ENCODE assay signal across 23 cellular contexts in genomic region chr2:229335349-229335748, GRCh38.
DNase-seq lines count a peak whose midpoint lies in the region; ATAC-seq, FAIRE-seq and TF ChIP-seq lines count a peak whose summit lies in the region.
"Had no signal": no experiment of that assay in that cellular context is flagged by ENCODE, and none has a peak within 500 bp of the region (broad histone marks: within the 10 kb centered on the region; RNA-seq: fewer than 3 reads in every experiment).

No MANE protein-coding gene starts in this region.

- no peak for TF ChIP-seq POLR2A in H54 (IDR thresholded peaks at IDR 0.05; ENCODE audit: low read depth, low read length)

- intact Hi-C loops in ascending aorta (cut with DNase I) = no loop called here

- no peaks in the 10 kb centered on the region for H3K79me2 ChIP-seq in Karpas-422 (ENCODE audit: low read length)

- no peak overlapping the region for H3K27ac ChIP-seq in Karpas-422 (ENCODE audit: low read length)
- H3K27ac ChIP-seq in ascending aorta = peak overlapping the region; percentile 62 to 65
- peak overlapping the region; percentile 15 for H3K27ac ChIP-seq in rectal smooth muscle tissue (ENCODE audit: low read depth, low read length)
- H3K27ac ChIP-seq: C4-2B, SJCRH30 had no signal

- H3K4me3 ChIP-seq in Karpas-422 (ENCODE audit: low read length) = no peak overlapping the region
- no peak overlapping the region for H3K4me3 ChIP-seq in ascending aorta
- H3K4me3 ChIP-seq in rectal smooth muscle tissue (ENCODE audit: low read length) = no peak overlapping the region
- H3K4me3 ChIP-seq: SJCRH30 had no signal

- no peaks in the 10 kb centered on the region for H3K9me2 ChIP-seq in Karpas-422 (replicated peaks; ENCODE audit: insufficient read depth, low read length)

- H3K27me3 ChIP-seq in Karpas-422 (ENCODE audit: low read length) (no peaks in the 10 kb centered on the region), ascending aorta (no peaks in the 10 kb centered on the region), rectal smooth muscle tissue (ENCODE audit: control insufficient read depth, insufficient read depth, low read length) (no peaks in the 10 kb centered on the region)
- H3K27me3 ChIP-seq: SJCRH30 had no signal

- H3K4me1 ChIP-seq in Karpas-422 (ENCODE audit: low read length) (peaks cover 55% of the 10 kb centered on the region), ascending aorta (peaks cover 6 to 13% of the 10 kb centered on the region in 2 donors), rectal smooth muscle tissue (ENCODE audit: control insufficient read depth, insufficient read depth, low read length) (peaks cover 3% of the 10 kb centered on the region)

- DNase-seq in NCI-H345 (lab: John Stamatoyannopoulos, UW) (peak; percentile 29), NCI-H345 treated with DMSO at 0.1 percent for 48 hours (lab: John Stamatoyannopoulos, UW; ENCODE audit: unreplicated experiment) (no peak), Karpas-422 (no peak), ascending aorta (ENCODE audit: low spot score in 2 of 2) (no peak), H54 (ENCODE audit: insufficient read length, low spot score) (no peak)
- DNase-seq in activated CD8-positive, alpha-beta memory T cell treated with anti-CD3 and anti-CD28 coated beads, Interleukin-2, amount 50 U/mL, for 48 hours = no peak
- DNase-seq: 8988T; DMS53; GDM1; H7; HFFc6; KBM-7; NCI-H1092 treated with DMSO at 0.1 percent for 48 hours; NCI-H2029; NK-92 treated with Interleukin-12 subunit alpha and Interleukin-12 subunit beta, amount 100 ng/mL, for 24 hours; OCI-M1; SJCRH30; SW 1271 had no signal

- FAIRE-seq in H54 (lab: Jason Lieb, UNC) = no peak
- FAIRE-seq: D721Med, RCC 7860 had no signal

- no peaks in the 10 kb centered on the region for H3K36me3 ChIP-seq in Karpas-422 (ENCODE audit: insufficient read depth, low read length)
- H3K36me3 ChIP-seq in ascending aorta = no peaks in the 10 kb centered on the region
- no peaks in the 10 kb centered on the region for H3K36me3 ChIP-seq in rectal smooth muscle tissue (ENCODE audit: control insufficient read depth, insufficient read depth, low read length)
- H3K36me3 ChIP-seq: SJCRH30 had no signal

- no peak overlapping the region for H3K4me2 ChIP-seq in Karpas-422 (ENCODE audit: low read depth, low read length, poor library complexity, severe bottlenecking)

- H3K9me3 ChIP-seq in Karpas-422 (ENCODE audit: low read length) (no peaks in the 10 kb centered on the region), ascending aorta (no peaks in the 10 kb centered on the region)
- H3K9me3 ChIP-seq: SJCRH30 had no signal

- no peak overlapping the region for H3K9ac ChIP-seq in Karpas-422 (ENCODE audit: low read length)
- H3K9ac ChIP-seq in rectal smooth muscle tissue (ENCODE audit: low read length) = no peak overlapping the region

- no peaks in the 10 kb centered on the region for H4K20me1 ChIP-seq in Karpas-422 (ENCODE audit: insufficient read depth, low read depth, low read length)

- TF ChIP-seq CTCF in ascending aorta (IDR thresholded peaks at IDR 0.05) = no peak

- ATAC-seq in HG02678 (IDR thresholded peaks at IDR 0.05; ENCODE audit: unreplicated experiment) = no peak

- peak overlapping the region; percentile 7 for H2AFZ ChIP-seq in Karpas-422 (ENCODE audit: low read length)
